In genomic region chr2:177332041-177332991, GRCh38 we compare ENCODE assay signal across 8 cellular contexts.
DNase-seq lines count a peak whose midpoint lies in the region; ATAC-seq and TF ChIP-seq lines count a peak whose summit lies in the region.

No MANE protein-coding gene starts in this region.

- H3K9me3 ChIP-seq in WERI-Rb-1 (ENCODE audit: severe bottlenecking) (no peaks in the 10 kb centered on the region), tibial artery (no peaks in the 10 kb centered on the region)

- ATAC-seq in GM18861 (IDR thresholded peaks at IDR 0.05; ENCODE audit: unreplicated experiment) (peak; percentile 79), HG03097 (IDR thresholded peaks at IDR 0.05; ENCODE audit: low FRiP score, unreplicated experiment) (peak; percentile 70)

- H3K4me3 ChIP-seq in WERI-Rb-1 (ENCODE audit: low read depth, low read length) (no peak overlapping the region), epithelial cell of esophagus (ENCODE audit: low read length) (no peak overlapping the region), tibial artery (peak overlapping the region; percentile 5 to 13)

- H3K4me1 ChIP-seq in tibial artery, result peaks cover 0 to 11% (median 2%) of the 10 kb centered on the region in 4 donors

- no peak overlapping the region for H3K27ac ChIP-seq in C4-2B
- 0 out of 2 replicates have a peak overlapping the region, but pooled peaks have one; percentile 2 for H3K27ac ChIP-seq in WERI-Rb-1
- H3K27ac ChIP-seq in tibial artery, result peak overlapping the region; percentile 62 to 68

- H3K27me3 ChIP-seq in WERI-Rb-1 (ENCODE audit: insufficient read depth, low read depth, severe bottlenecking) (no peaks in the 10 kb centered on the region), tibial artery (no peaks in the 10 kb centered on the region)

- intact Hi-C loops in tibial artery (cut with DNase I; ENCODE audit: low total_unique reads), result loop anchor here (2.0 to 10.0 kb wide), 3 partner anchors 70 to 168 kb away; partner anchors contain the start of gene NFE2L2

- H3K36me3 ChIP-seq in WERI-Rb-1 (no peaks in the 10 kb centered on the region), tibial artery (no peaks in the 10 kb centered on the region)

- TF ChIP-seq CTCF in C4-2B (conservative IDR thresholded peaks at IDR 0.05), result peak; percentile 74
- TF ChIP-seq CTCF in WERI-Rb-1 (IDR thresholded peaks at IDR 0.05; ENCODE audit: low read depth, low read length), result peak; percentile 46
- peak; percentile 72 for TF ChIP-seq CTCF in epithelial cell of esophagus (IDR thresholded peaks at IDR 0.05; ENCODE audit: insufficient read depth, low read depth, low read length, missing control alignments)
- peak; percentile 50 to 77 for TF ChIP-seq CTCF in tibial artery (IDR thresholded peaks at IDR 0.05)

- DNase-seq in NCI-H2196 (lab: John Stamatoyannopoulos, UW; ENCODE audit: unreplicated experiment), result peak; percentile 77
- peak; percentile 61 for DNase-seq in WERI-Rb-1
- peak; percentile 70 for DNase-seq in epithelial cell of esophagus (ENCODE audit: low read depth)
- peak; percentile 84 for DNase-seq in midbrain (lab: John Stamatoyannopoulos, UW)
- peak in 1 of 2 donors; percentile 36 for DNase-seq in tibial artery

Comparison
In these comparisons a context has a peak if more than half of its experiments do, and no peak if none do; other contexts are left out.
1. H3K4me3 ChIP-seq: peak in tibial artery (2 of 2); none in WERI-Rb-1 (single experiment) and epithelial cell of esophagus (single experiment).
2. Peak in every context shown above with its lines, with median percentiles within 50 percentile points of each other: CTCF ChIP-seq.